In genomic region chr5:14462681-14463080, GRCh38 we compare ENCODE assay signal across 19 cellular contexts.
"Had no signal": no experiment of that assay in that cellular context is flagged by ENCODE, and none has a peak within 500 bp of the region (broad histone marks: within the 10 kb centered on the region; RNA-seq: fewer than 3 reads in every experiment).

No MANE protein-coding gene starts in this region.

- H3K27ac Mint-ChIP-seq: activated CD4-positive, alpha-beta memory T cell treated with anti-CD3 and anti-CD28 coated beads for 36 hours; activated naive CD4-positive, alpha-beta T cell treated with anti-CD3 and anti-CD28 coated beads, Interleukin-2, amount 10 ng/mL, durations not matched to agents 7 days and 5 days; stimulated activated memory B cell treated with anti-CD40 and anti-IgM and Interleukin-4, amounts not matched to agents 10 μg/mL and 1 μg/mL and 100 μg/mL, for 72 hours had no signal

- H3K4me3 ChIP-seq: coronary artery, mucosa of descending colon, sigmoid colon, smooth muscle cell, thoracic aorta, upper lobe of left lung had no signal

- DNase-seq: activated CD4-positive, alpha-beta memory T cell treated with anti-CD3 and anti-CD28 coated beads for 36 hours; activated CD4-positive, alpha-beta T cell treated with anti-CD3 and anti-CD28 coated beads for 48 hours; activated effector memory CD4-positive, alpha-beta T cell treated with anti-CD3 and anti-CD28 coated beads, Interleukin-2, amount 50 U/mL, for 16 hours; activated naive CD4-positive, alpha-beta T cell treated with anti-CD3 and anti-CD28 coated beads, Interleukin-2, amount 10 ng/mL, durations not matched to agents 7 days and 5 days; amygdala; erythroblast; foreskin keratinocyte; left colon; mesendoderm; mucosa of descending colon; occipital lobe; retina; sigmoid colon; stimulated activated CD4-positive, alpha-beta T cell treated with anti-CD3 and anti-CD28 coated beads, Interleukin-15, amount 100 ng/mL, for 24 hours had no signal

- H3K27ac ChIP-seq: coronary artery, foreskin keratinocyte, sigmoid colon, thoracic aorta, upper lobe of left lung had no signal

- H3K9me3 Mint-ChIP-seq: activated CD4-positive, alpha-beta memory T cell treated with anti-CD3 and anti-CD28 coated beads for 36 hours; activated naive CD4-positive, alpha-beta T cell treated with anti-CD3 and anti-CD28 coated beads, Interleukin-2, amount 10 ng/mL, durations not matched to agents 7 days and 5 days; stimulated activated memory B cell treated with anti-CD40 and anti-IgM and Interleukin-4, amounts not matched to agents 10 μg/mL and 1 μg/mL and 100 μg/mL, for 72 hours had no signal

- ATAC-seq: left colon; mucosa of descending colon; stimulated activated memory B cell treated with anti-CD40 and anti-IgM and Interleukin-4, amounts not matched to agents 10 μg/mL and 1 μg/mL and 100 μg/mL, for 72 hours had no signal

- H3K4me2 ChIP-seq: smooth muscle cell had no signal

- H3K4me1 Mint-ChIP-seq: activated naive CD4-positive, alpha-beta T cell treated with anti-CD3 and anti-CD28 coated beads, Interleukin-2, amount 10 ng/mL, durations not matched to agents 7 days and 5 days; stimulated activated memory B cell treated with anti-CD40 and anti-IgM and Interleukin-4, amounts not matched to agents 10 μg/mL and 1 μg/mL and 100 μg/mL, for 72 hours had no signal

- H3K27me3 Mint-ChIP-seq: activated CD4-positive, alpha-beta memory T cell treated with anti-CD3 and anti-CD28 coated beads for 36 hours; activated naive CD4-positive, alpha-beta T cell treated with anti-CD3 and anti-CD28 coated beads, Interleukin-2, amount 10 ng/mL, durations not matched to agents 7 days and 5 days; stimulated activated memory B cell treated with anti-CD40 and anti-IgM and Interleukin-4, amounts not matched to agents 10 μg/mL and 1 μg/mL and 100 μg/mL, for 72 hours had no signal

- H3K9me3 ChIP-seq: mucosa of descending colon, sigmoid colon, thoracic aorta, upper lobe of left lung had no signal

- H3K4me3 Mint-ChIP-seq: activated CD4-positive, alpha-beta memory T cell treated with anti-CD3 and anti-CD28 coated beads for 36 hours; activated naive CD4-positive, alpha-beta T cell treated with anti-CD3 and anti-CD28 coated beads, Interleukin-2, amount 10 ng/mL, durations not matched to agents 7 days and 5 days; stimulated activated memory B cell treated with anti-CD40 and anti-IgM and Interleukin-4, amounts not matched to agents 10 μg/mL and 1 μg/mL and 100 μg/mL, for 72 hours had no signal

- H3K4me1 ChIP-seq: upper lobe of left lung had no signal

- H3K27me3 ChIP-seq: foreskin keratinocyte, sigmoid colon, upper lobe of left lung had no signal
